9 cellular contexts compared by ENCODE assay signal in the genomic region with DNA sequence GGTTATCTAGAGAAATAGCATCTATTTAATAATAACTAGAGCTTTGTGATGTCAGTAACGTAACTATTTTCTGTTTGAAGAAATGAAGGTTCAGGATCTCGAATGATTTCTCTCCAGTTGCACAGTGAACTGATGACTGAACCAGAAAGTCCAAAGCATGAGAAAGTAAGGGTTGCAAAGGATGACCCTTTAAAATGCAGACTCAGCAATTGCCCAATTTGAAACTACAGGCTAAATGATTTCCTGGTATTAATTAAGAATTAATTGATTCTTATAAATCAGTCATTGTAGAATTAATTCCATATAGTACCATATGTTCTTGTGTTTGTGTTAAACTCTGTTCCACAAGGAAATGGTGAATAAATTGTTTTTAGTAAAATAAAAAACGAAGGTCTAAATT.
"Had no signal": no experiment of that assay in that cellular context is flagged by ENCODE, and none has a peak within 500 bp of the region (broad histone marks: within the 10 kb centered on the region; RNA-seq: fewer than 3 reads in every experiment).

No MANE protein-coding gene starts in this region.

- H3K4me3 ChIP-seq: GM23248 had no signal

- H3K4me2 ChIP-seq: KMS-11 had no signal

- H2AFZ ChIP-seq: GM23248 had no signal

- FAIRE-seq: H54, HTR-8/SVneo had no signal

- H3K9me3 Mint-ChIP-seq: H9 had no signal

- H3K9ac ChIP-seq: GM23248, KMS-11 had no signal

- DNase-seq: GM23248, GOT3, H9, HCEC 1CT, Karpas-422, KBM-7 had no signal

- H3K27ac ChIP-seq: GM23248, KMS-11 had no signal

- H3K27ac Mint-ChIP-seq: H9 had no signal

- H3K4me3 Mint-ChIP-seq: H9 had no signal
